Comparison of ENCODE assay signal across 16 cellular contexts in the genomic region with DNA sequence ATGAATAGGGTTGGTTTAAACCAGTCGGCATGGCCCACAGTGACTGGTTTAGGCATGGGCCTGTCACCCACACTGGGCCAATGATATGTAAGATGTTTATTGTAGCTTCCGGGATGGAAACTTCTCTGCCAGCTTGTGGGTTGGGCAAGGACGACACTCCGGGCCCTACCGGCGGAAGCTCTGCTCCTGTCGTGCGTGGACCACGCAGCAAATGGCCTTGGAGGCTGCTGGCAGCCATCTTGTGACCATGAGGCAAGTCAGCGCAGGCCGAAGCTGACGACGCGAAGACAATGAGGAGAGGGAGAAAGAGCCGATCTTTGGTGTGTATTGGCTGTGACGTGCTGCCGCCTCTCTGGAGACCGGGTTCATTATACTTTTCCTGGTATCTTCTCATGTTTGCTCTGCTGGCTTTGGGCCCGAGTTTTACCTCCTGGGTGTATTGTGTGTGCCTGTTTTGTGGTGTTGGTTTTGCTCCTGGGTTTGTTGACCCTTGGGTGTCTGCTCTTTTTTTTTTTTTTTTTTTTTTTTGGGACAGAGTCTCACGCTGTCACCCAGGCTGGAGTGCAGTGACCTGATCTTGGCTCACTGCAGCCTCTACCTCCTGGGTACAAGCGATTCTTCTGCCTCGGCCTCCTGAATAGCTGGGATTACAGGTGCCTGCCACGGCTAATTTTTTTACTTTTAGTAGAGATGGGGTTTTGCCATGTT. TPM values are rescaled to one million over a fixed set of nuclear protein-coding genes. Genes with fewer than 3 reads are reported as not detected.
DNase-seq lines count a peak whose midpoint lies in the region; ATAC-seq, FAIRE-seq and TF ChIP-seq lines count a peak whose summit lies in the region.
"Had no signal": no experiment of that assay in that cellular context is flagged by ENCODE, and none has a peak within 500 bp of the region (broad histone marks: within the 10 kb centered on the region; RNA-seq: fewer than 3 reads in every experiment).

No MANE protein-coding gene starts in this region.

- no peaks in the 10 kb centered on the region for H3K36me3 ChIP-seq in small intestine (ENCODE audit: control insufficient read depth in 2 of 2, insufficient read depth in 2 of 2, low read length in 2 of 2)
- H3K36me3 ChIP-seq: BLaER1, left ventricle myocardium inferior had no signal

- FAIRE-seq in small intestine (lab: Jason Lieb, UNC), result no peak
- FAIRE-seq: endometrium, frontal cortex had no signal

- H3K9me3 ChIP-seq in small intestine (ENCODE audit: control insufficient read depth, low read depth), result no peaks in the 10 kb centered on the region
- H3K9me3 ChIP-seq: BLaER1, left ventricle myocardium inferior had no signal

- peaks cover 33% of the 10 kb centered on the region for H3K27me3 Mint-ChIP-seq in activated naive CD8-positive, alpha-beta T cell treated with anti-CD3 and anti-CD28 coated beads for 36 hours

- H3K27ac ChIP-seq in small intestine (ENCODE audit: low read depth in 1 of 2, low read length in 1 of 2), result peak overlapping the region in 1 of 2 donors; percentile 18
- H3K27ac ChIP-seq: BLaER1, left ventricle myocardium inferior had no signal

- H3K36me3 Mint-ChIP-seq in stimulated activated effector memory CD8-positive, alpha-beta T cell treated with anti-CD3 and anti-CD28 coated beads, Interleukin-12 subunit alpha, Interleukin-12 subunit beta, amount 100 ng/mL, for 72 hours, result no peaks in the 10 kb centered on the region
- H3K36me3 Mint-ChIP-seq in activated naive CD8-positive, alpha-beta T cell treated with anti-CD3 and anti-CD28 coated beads for 36 hours, result no peaks in the 10 kb centered on the region
- H3K36me3 Mint-ChIP-seq: activated CD4-positive, alpha-beta memory T cell treated with anti-CD3 and anti-CD28 coated beads for 36 hours; naive thymus-derived CD4-positive, alpha-beta T cell had no signal

- H3K4me3 ChIP-seq in epithelial cell of esophagus (ENCODE audit: low read length) (no peak overlapping the region), small intestine (ENCODE audit: low read depth in 1 of 2, low read length in 2 of 2) (no peak overlapping the region)
- H3K4me3 ChIP-seq: BLaER1, left ventricle myocardium inferior had no signal

- no peaks in the 10 kb centered on the region for H3K27me3 ChIP-seq in small intestine (ENCODE audit: control insufficient read depth in 2 of 2, insufficient read depth in 2 of 2, low read length in 2 of 2)
- H3K27me3 ChIP-seq: BLaER1 had no signal

- no peaks in the 10 kb centered on the region for H3K4me1 Mint-ChIP-seq in stimulated activated effector memory CD8-positive, alpha-beta T cell treated with anti-CD3 and anti-CD28 coated beads, Interleukin-12 subunit alpha, Interleukin-12 subunit beta, amount 100 ng/mL, for 72 hours
- no peaks in the 10 kb centered on the region for H3K4me1 Mint-ChIP-seq in activated naive CD8-positive, alpha-beta T cell treated with anti-CD3 and anti-CD28 coated beads for 36 hours

- intact Hi-C loops in left cardiac atrium (cut with DNase I), result no loop called here

- ATAC-seq in left cardiac atrium, result no peak
- no peak for ATAC-seq in stimulated activated effector memory CD8-positive, alpha-beta T cell treated with anti-CD3 and anti-CD28 coated beads, Interleukin-12 subunit alpha, Interleukin-12 subunit beta, amount 100 ng/mL, for 72 hours
- ATAC-seq: naive thymus-derived CD4-positive, alpha-beta T cell had no signal

- 29 to 71% (median 50%) methylated on average over 23 of the region's 23 CpGs for WGBS in small intestine, 3 donors

- peak; percentile 65 for DNase-seq in NCI-H1092 (lab: John Stamatoyannopoulos, UW)
- DNase-seq in NCI-H69 (lab: John Stamatoyannopoulos, UW), result peak; percentile 82
- DNase-seq in epithelial cell of esophagus (ENCODE audit: low read depth), result peak; percentile 42
- peak; percentile 83 for DNase-seq in small intestine
- no peak for DNase-seq in left cardiac atrium
- no peak for DNase-seq in stimulated activated effector memory CD8-positive, alpha-beta T cell treated with anti-CD3 and anti-CD28 coated beads, Interleukin-12 subunit alpha, Interleukin-12 subunit beta, amount 100 ng/mL, for 72 hours (ENCODE audit: low spot score in 2 of 2)
- DNase-seq in activated naive CD8-positive, alpha-beta T cell treated with anti-CD3 and anti-CD28 coated beads for 36 hours, result no peak
- DNase-seq: activated CD4-positive, alpha-beta memory T cell treated with anti-CD3 and anti-CD28 coated beads for 36 hours; DMS79; GOT3; left ventricle myocardium inferior; naive thymus-derived CD4-positive, alpha-beta T cell; OCI-M1 had no signal

- no peak for TF ChIP-seq CTCF in epithelial cell of esophagus (IDR thresholded peaks at IDR 0.05; ENCODE audit: insufficient read depth, low read depth, low read length, missing control alignments)

- H3K4me3 Mint-ChIP-seq in stimulated activated effector memory CD8-positive, alpha-beta T cell treated with anti-CD3 and anti-CD28 coated beads, Interleukin-12 subunit alpha, Interleukin-12 subunit beta, amount 100 ng/mL, for 72 hours, result no peak overlapping the region
- no peak overlapping the region for H3K4me3 Mint-ChIP-seq in activated naive CD8-positive, alpha-beta T cell treated with anti-CD3 and anti-CD28 coated beads for 36 hours
- H3K4me3 Mint-ChIP-seq: activated CD4-positive, alpha-beta memory T cell treated with anti-CD3 and anti-CD28 coated beads for 36 hours; naive thymus-derived CD4-positive, alpha-beta T cell had no signal

- H3K27ac Mint-ChIP-seq in stimulated activated effector memory CD8-positive, alpha-beta T cell treated with anti-CD3 and anti-CD28 coated beads, Interleukin-12 subunit alpha, Interleukin-12 subunit beta, amount 100 ng/mL, for 72 hours, result no peak overlapping the region
- no peak overlapping the region for H3K27ac Mint-ChIP-seq in activated naive CD8-positive, alpha-beta T cell treated with anti-CD3 and anti-CD28 coated beads for 36 hours
- H3K27ac Mint-ChIP-seq: activated CD4-positive, alpha-beta memory T cell treated with anti-CD3 and anti-CD28 coated beads for 36 hours; naive thymus-derived CD4-positive, alpha-beta T cell had no signal

- H3K4me1 ChIP-seq in small intestine (ENCODE audit: control insufficient read depth in 2 of 2, insufficient read depth in 1 of 2, low read depth in 1 of 2, low read length in 1 of 2), result no peaks in the 10 kb centered on the region

- no peaks in the 10 kb centered on the region for H3K9me3 Mint-ChIP-seq in stimulated activated effector memory CD8-positive, alpha-beta T cell treated with anti-CD3 and anti-CD28 coated beads, Interleukin-12 subunit alpha, Interleukin-12 subunit beta, amount 100 ng/mL, for 72 hours
- H3K9me3 Mint-ChIP-seq in activated naive CD8-positive, alpha-beta T cell treated with anti-CD3 and anti-CD28 coated beads for 36 hours, result no peaks in the 10 kb centered on the region
- H3K9me3 Mint-ChIP-seq: activated CD4-positive, alpha-beta memory T cell treated with anti-CD3 and anti-CD28 coated beads for 36 hours; naive thymus-derived CD4-positive, alpha-beta T cell had no signal

RNA-seq across cellular contexts. Expression of a gene that starts 15.4 kb away (rescaled TPM):
- polyA plus RNA-seq in small intestine, result 10 to 100 TPM; 40.3 to 79.1 (median 72.0) TPM
- 10 to 100 TPM; 10.1 to 11.8 TPM for total RNA-seq in left cardiac atrium
- total RNA-seq in activated naive CD8-positive, alpha-beta T cell treated with anti-CD3 and anti-CD28 coated beads for 36 hours, result 10 to 100 TPM; 41.0 to 43.4 TPM

RNA-seq across cellular contexts. Expression of a gene that starts 24.3 kb away (rescaled TPM):
- 100 to 1,000 TPM; 139 to 258 (median 202) TPM for polyA plus RNA-seq in small intestine
- total RNA-seq in left cardiac atrium, result 100 to 1,000 TPM; 133 TPM
- 100 to 1,000 TPM; 211 to 227 TPM for total RNA-seq in activated naive CD8-positive, alpha-beta T cell treated with anti-CD3 and anti-CD28 coated beads for 36 hours

RNA-seq across cellular contexts. Expression of a gene that starts 43.7 kb away (rescaled TPM):
- polyA plus RNA-seq in small intestine, result 100 to 1,000 TPM in 2 of 3 donors, 10 to 100 TPM in 1; 86.4 to 284 (median 182) TPM
- 10 to 100 TPM; 42.3 to 52.6 TPM for total RNA-seq in left cardiac atrium
- total RNA-seq in activated naive CD8-positive, alpha-beta T cell treated with anti-CD3 and anti-CD28 coated beads for 36 hours, result 100 to 1,000 TPM in 1 of 2 experiments, 10 to 100 TPM in 1; 99.3 to 107 TPM

RNA-seq across cellular contexts. Expression of a gene that starts 43.9 kb away (rescaled TPM):
- polyA plus RNA-seq in small intestine, result 10 to 100 TPM; 34.1 to 76.9 (median 63.2) TPM
- total RNA-seq in left cardiac atrium, result 10 to 100 TPM; 12.2 to 22.3 TPM
- total RNA-seq in activated naive CD8-positive, alpha-beta T cell treated with anti-CD3 and anti-CD28 coated beads for 36 hours, result 10 to 100 TPM; 17.9 to 19.2 TPM

Comparison
In these comparisons a context has a peak if more than half of its experiments do, and no peak if none do; other contexts are left out.
1. DNase-seq: peak in NCI-H1092 (single experiment), NCI-H69 (single experiment), epithelial cell of esophagus (single experiment) and small intestine (single experiment); none in left cardiac atrium (single experiment), stimulated activated effector memory CD8-positive, alpha-beta T cell treated with anti-CD3 and anti-CD28 coated beads, Interleukin-12 subunit alpha, Interleukin-12 subunit beta, amount 100 ng/mL, for 72 hours (0 of 2) and activated naive CD8-positive, alpha-beta T cell treated with anti-CD3 and anti-CD28 coated beads for 36 hours (single experiment).